In the genomic region with DNA sequence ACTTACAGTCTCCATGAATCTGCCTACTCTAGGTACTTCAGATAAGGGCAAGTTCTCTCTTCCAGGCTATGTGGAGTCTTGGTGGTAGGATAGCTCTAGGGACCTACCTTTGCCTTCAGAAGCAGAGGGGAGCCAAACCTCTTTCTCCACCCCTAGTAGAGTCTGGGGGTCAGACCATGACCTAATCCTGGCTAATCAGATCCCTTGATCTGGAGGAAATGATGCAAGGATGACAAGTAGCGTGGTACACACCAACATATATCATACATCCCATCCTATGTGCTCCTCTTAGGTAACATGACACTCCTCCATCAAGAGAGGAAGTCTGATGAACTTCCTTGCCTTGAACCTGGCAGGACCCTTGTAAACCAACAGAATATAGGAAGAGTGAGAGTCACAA, we compare ENCODE assay signal across 23 cellular contexts. TPM values are rescaled to one million over a fixed set of nuclear protein-coding genes. Genes with fewer than 3 reads are reported as not detected.
DNase-seq lines count a peak whose midpoint lies in the region; ATAC-seq and TF ChIP-seq lines count a peak whose summit lies in the region.
"Had no signal": no experiment of that assay in that cellular context is flagged by ENCODE, and none has a peak within 500 bp of the region (broad histone marks: within the 10 kb centered on the region; RNA-seq: fewer than 3 reads in every experiment).

No MANE protein-coding gene starts in this region.

- POLR2A ChIA-PET in activated CD4-positive, alpha-beta T cell treated with anti-CD3 and anti-CD28 coated beads for 36 hours (lab: Charles Lee), result no interaction called here

- peak overlapping the region; percentile 52 for H3K27ac Mint-ChIP-seq in activated CD4-positive, alpha-beta T cell treated with anti-CD3 and anti-CD28 coated beads for 36 hours
- peak overlapping the region; percentile 50 for H3K27ac Mint-ChIP-seq in stimulated activated naive CD8-positive, alpha-beta T cell treated with anti-CD3 and anti-CD28 coated beads, Interleukin-15, Interleukin-2, amounts not matched to agents 100 ng/mL and 50 ng/mL, for 24 hours
- H3K27ac Mint-ChIP-seq in central memory CD8-positive, alpha-beta T cell (ENCODE audit: low read depth), result peak overlapping the region; percentile 32

- peaks cover 53% of the 10 kb centered on the region for H3K36me3 Mint-ChIP-seq in activated CD4-positive, alpha-beta T cell treated with anti-CD3 and anti-CD28 coated beads for 36 hours (ENCODE audit: low read depth)
- H3K36me3 Mint-ChIP-seq in stimulated activated naive CD8-positive, alpha-beta T cell treated with anti-CD3 and anti-CD28 coated beads, Interleukin-15, Interleukin-2, amounts not matched to agents 100 ng/mL and 50 ng/mL, for 24 hours (ENCODE audit: low read depth), result peaks cover 78% of the 10 kb centered on the region
- peaks cover 65% of the 10 kb centered on the region for H3K36me3 Mint-ChIP-seq in central memory CD8-positive, alpha-beta T cell (ENCODE audit: insufficient read depth)

- no peak overlapping the region for H3K27ac ChIP-seq in esophagus squamous epithelium
- H3K27ac ChIP-seq: HL-60, SJSA1, upper lobe of right lung, VCaP had no signal

- peaks cover 8 to 100% (median 34%) of the 10 kb centered on the region in 3 donors for H3K36me3 ChIP-seq in esophagus squamous epithelium

- WGBS in esophagus squamous epithelium, 2 donors, result 100% methylated on average over 1 of the region's 1 CpG; no CpG with 5 or more reads in 1 of the 2 donors

- intact Hi-C loops in activated CD4-positive, alpha-beta T cell treated with anti-CD3 and anti-CD28 coated beads for 36 hours (cut with DNase I, micrococcal nuclease), result no loop called here
- intact Hi-C loops in esophagus squamous epithelium (cut with DNase I), result no loop called here

- H3K4me3 Mint-ChIP-seq in activated CD4-positive, alpha-beta T cell treated with anti-CD3 and anti-CD28 coated beads for 36 hours, result no peak overlapping the region
- no peak overlapping the region for H3K4me3 Mint-ChIP-seq in stimulated activated naive CD8-positive, alpha-beta T cell treated with anti-CD3 and anti-CD28 coated beads, Interleukin-15, Interleukin-2, amounts not matched to agents 100 ng/mL and 50 ng/mL, for 24 hours
- no peak overlapping the region for H3K4me3 Mint-ChIP-seq in central memory CD8-positive, alpha-beta T cell
- H3K4me3 Mint-ChIP-seq: T-cell had no signal

- peaks cover 11% of the 10 kb centered on the region for H3K4me1 Mint-ChIP-seq in activated CD4-positive, alpha-beta T cell treated with anti-CD3 and anti-CD28 coated beads for 36 hours
- H3K4me1 Mint-ChIP-seq in stimulated activated naive CD8-positive, alpha-beta T cell treated with anti-CD3 and anti-CD28 coated beads, Interleukin-15, Interleukin-2, amounts not matched to agents 100 ng/mL and 50 ng/mL, for 24 hours (ENCODE audit: low read depth), result peaks cover 9% of the 10 kb centered on the region
- H3K4me1 Mint-ChIP-seq in central memory CD8-positive, alpha-beta T cell, result peaks cover 6% of the 10 kb centered on the region

- no peak for ATAC-seq in activated CD4-positive, alpha-beta T cell treated with anti-CD3 and anti-CD28 coated beads for 36 hours
- no peak for ATAC-seq in stimulated activated naive CD8-positive, alpha-beta T cell treated with anti-CD3 and anti-CD28 coated beads, Interleukin-15, Interleukin-2, amounts not matched to agents 100 U/mL and 50 U/mL, for 24 hours
- ATAC-seq in central memory CD8-positive, alpha-beta T cell (replicated peaks; ENCODE audit: extremely low read depth, poor library complexity, severe bottlenecking), result no peak
- ATAC-seq: T-cell had no signal

- no peak for TF ChIP-seq POLR2A in esophagus squamous epithelium (IDR thresholded peaks at IDR 0.05)

- H3K9me3 Mint-ChIP-seq in activated CD4-positive, alpha-beta T cell treated with anti-CD3 and anti-CD28 coated beads for 36 hours (ENCODE audit: low read depth), result no peaks in the 10 kb centered on the region
- no peaks in the 10 kb centered on the region for H3K9me3 Mint-ChIP-seq in stimulated activated naive CD8-positive, alpha-beta T cell treated with anti-CD3 and anti-CD28 coated beads, Interleukin-15, Interleukin-2, amounts not matched to agents 100 ng/mL and 50 ng/mL, for 24 hours
- no peaks in the 10 kb centered on the region for H3K9me3 Mint-ChIP-seq in central memory CD8-positive, alpha-beta T cell
- H3K9me3 Mint-ChIP-seq: T-cell had no signal

- no peaks in the 10 kb centered on the region for H3K27me3 ChIP-seq in esophagus squamous epithelium
- H3K27me3 ChIP-seq: SJSA1, upper lobe of right lung had no signal

- H3K9me3 ChIP-seq in esophagus squamous epithelium, result no peaks in the 10 kb centered on the region
- H3K9me3 ChIP-seq: SJSA1, upper lobe of right lung had no signal

- TF ChIP-seq CTCF in esophagus squamous epithelium (IDR thresholded peaks at IDR 0.05), result no peak

- no peak for DNase-seq in activated CD4-positive, alpha-beta T cell treated with anti-CD3 and anti-CD28 coated beads for 36 hours
- no peak for DNase-seq in activated CD4-positive, alpha-beta T cell treated with anti-CD3 and anti-CD28 coated beads for 1 hour
- DNase-seq in stimulated activated naive CD8-positive, alpha-beta T cell treated with anti-CD3 and anti-CD28 coated beads, Interleukin-15, Interleukin-2, amounts not matched to agents 100 U/mL and 50 U/mL, for 24 hours, result no peak
- DNase-seq in central memory CD8-positive, alpha-beta T cell (ENCODE audit: low spot score in 2 of 2), result no peak
- DNase-seq in HuH-7.5 (ENCODE audit: low spot score) (no peak), esophagus squamous epithelium (lab: John Stamatoyannopoulos, UW) (no peak), ureter (ENCODE audit: low spot score) (no peak)
- DNase-seq: aorta, COR-L47, DMS79 treated with DMSO at 0.1 percent for 48 hours, kidney glomerular epithelial cell, NCI-H187 treated with DMSO at 0.1 percent for 48 hours, NCI-H526, T-cell, upper lobe of right lung had no signal

- CTCF ChIA-PET in activated CD4-positive, alpha-beta T cell treated with anti-CD3 and anti-CD28 coated beads for 36 hours (lab: Charles Lee), result interaction anchor here (0.6 kb wide), 1 partner anchor 18 kb away, joined by 3 read pairs; no protein-coding TSS in a partner anchor

- peaks cover 0 to 5% (median 0%) of the 10 kb centered on the region in 3 donors for H3K4me1 ChIP-seq in esophagus squamous epithelium
- H3K4me1 ChIP-seq: SJSA1, upper lobe of right lung had no signal

- H3K27me3 Mint-ChIP-seq in activated CD4-positive, alpha-beta T cell treated with anti-CD3 and anti-CD28 coated beads for 36 hours, result no peaks in the 10 kb centered on the region
- H3K27me3 Mint-ChIP-seq in stimulated activated naive CD8-positive, alpha-beta T cell treated with anti-CD3 and anti-CD28 coated beads, Interleukin-15, Interleukin-2, amounts not matched to agents 100 ng/mL and 50 ng/mL, for 24 hours, result no peaks in the 10 kb centered on the region
- no peaks in the 10 kb centered on the region for H3K27me3 Mint-ChIP-seq in central memory CD8-positive, alpha-beta T cell
- H3K27me3 Mint-ChIP-seq: T-cell had no signal

- H3K4me3 ChIP-seq in esophagus squamous epithelium, result no peak overlapping the region
- H3K4me3 ChIP-seq: SJSA1, upper lobe of right lung had no signal

RNA-seq across cellular contexts. Expression of a gene that starts 15.4 kb away (rescaled TPM):
- not detected for total RNA-seq in activated CD4-positive, alpha-beta T cell treated with anti-CD3 and anti-CD28 coated beads for 36 hours
- 10 to 100 TPM in 3 of 4 donors, 1 to 10 TPM in 1; 7.4 to 28.2 (median 21.2) TPM for total RNA-seq in esophagus squamous epithelium
- 47.8 TPM for total RNA-seq in ureter
- total RNA-seq: A172, aorta, dermis microvascular lymphatic vessel endothelial cell, omental fat pad, SJSA1, skeletal muscle tissue had no signal

RNA-seq across cellular contexts. Expression of a gene that starts 36.3 kb away (rescaled TPM):
- 10 to 100 TPM; 49.5 to 56.2 TPM for total RNA-seq in activated CD4-positive, alpha-beta T cell treated with anti-CD3 and anti-CD28 coated beads for 36 hours
- total RNA-seq in esophagus squamous epithelium, result 10 to 100 TPM; 24.4 to 57.2 (median 31.9) TPM
- total RNA-seq in ureter, result 96.7 TPM

Comparison
In these comparisons a context has a peak if more than half of its experiments do, and no peak if none do; other contexts are left out.
1. RNA of a gene that starts 15.4 kb away (total RNA-seq): 47.8 TPM in ureter (single experiment) and 7.4 to 28.2 TPM in esophagus squamous epithelium; not detected in activated CD4-positive, alpha-beta T cell treated with anti-CD3 and anti-CD28 coated beads for 36 hours; every median in the first group is over 4 times any median in the second.
2. Peak in every context shown above with its lines, with median percentiles within 50 percentile points of each other: H3K27ac Mint-ChIP-seq.